Comparison of ENCODE assay signal across 9 cellular contexts in genomic region chr4:147760695-147761094, GRCh38. TPM values are rescaled to one million over a fixed set of nuclear protein-coding genes. Genes with fewer than 3 reads are reported as not detected.
DNase-seq lines count a peak whose midpoint lies in the region; ATAC-seq and TF ChIP-seq lines count a peak whose summit lies in the region.
"Had no signal": no experiment of that assay in that cellular context is flagged by ENCODE, and none has a peak within 500 bp of the region (broad histone marks: within the 10 kb centered on the region; RNA-seq: fewer than 3 reads in every experiment).

No MANE protein-coding gene starts in this region.

- DNase-seq in NCI-H345 treated with DMSO at 0.1 percent for 48 hours (lab: John Stamatoyannopoulos, UW; ENCODE audit: unreplicated experiment) (peak; percentile 7), T-helper 17 cell (no peak), ecto neural progenitor cell (ENCODE audit: low spot score) (no peak), glutamatergic neuron (no peak)

- peaks cover 4% of the 10 kb centered on the region for H3K36me3 Mint-ChIP-seq in T-helper 17 cell (ENCODE audit: low read depth)
- H3K36me3 Mint-ChIP-seq in glutamatergic neuron (ENCODE audit: unreplicated experiment), result no peaks in the 10 kb centered on the region

- H3K36me3 ChIP-seq in gastroesophageal sphincter, result no peaks in the 10 kb centered on the region

- H3K9me3 Mint-ChIP-seq in glutamatergic neuron (ENCODE audit: unreplicated experiment), result peaks cover 2% of the 10 kb centered on the region

- ATAC-seq in GM19351 (IDR thresholded peaks at IDR 0.05; ENCODE audit: unreplicated experiment) (peak; percentile 15), gastroesophageal sphincter (peak; percentile 61), T-helper 17 cell (no peak), HG03108 (IDR thresholded peaks at IDR 0.05; ENCODE audit: unreplicated experiment) (no peak)

- no peak overlapping the region for H3K27ac Mint-ChIP-seq in T-helper 17 cell
- no peak overlapping the region for H3K27ac Mint-ChIP-seq in glutamatergic neuron (ENCODE audit: unreplicated experiment)
- H3K27ac Mint-ChIP-seq: B cell had no signal

- TF ChIP-seq CTCF in 22Rv1 (IDR thresholded peaks at IDR 0.05) (no peak), gastroesophageal sphincter (IDR thresholded peaks at IDR 0.05) (peak in 1 of 4 experiments; percentile 21), glutamatergic neuron (IDR thresholded peaks at IDR 0.05; ENCODE audit: partially characterized antibody, unreplicated experiment) (no peak)

- H3K4me1 Mint-ChIP-seq in T-helper 17 cell (peaks cover 21% of the 10 kb centered on the region), glutamatergic neuron (ENCODE audit: low read depth, unreplicated experiment) (peaks cover 5% of the 10 kb centered on the region)
- H3K4me1 Mint-ChIP-seq: B cell had no signal

- no peak for TF ChIP-seq POLR2A in gastroesophageal sphincter (IDR thresholded peaks at IDR 0.05)

- H3K27me3 Mint-ChIP-seq in T-helper 17 cell, result no peaks in the 10 kb centered on the region
- peaks cover 1% of the 10 kb centered on the region for H3K27me3 Mint-ChIP-seq in glutamatergic neuron (ENCODE audit: unreplicated experiment)

- H3K27ac ChIP-seq in 22Rv1, result peak overlapping the region; percentile 76
- peak overlapping the region; percentile 32 to 82 (median 70) for H3K27ac ChIP-seq in gastroesophageal sphincter

- WGBS in gastroesophageal sphincter (ENCODE audit: low coverage in 1 of 2), 2 donors, result 20% methylated on average over 1 of the region's 1 CpG; no CpG with 5 or more reads in 1 of the 2 donors

- H3K4me1 ChIP-seq in gastroesophageal sphincter, result peaks cover 6 to 85% (median 17%) of the 10 kb centered on the region in 3 donors

- H3K4me3 Mint-ChIP-seq in T-helper 17 cell (no peak overlapping the region), glutamatergic neuron (ENCODE audit: unreplicated experiment) (no peak overlapping the region)
- H3K4me3 Mint-ChIP-seq: B cell had no signal

- H3K4me3 ChIP-seq in gastroesophageal sphincter, result no peak overlapping the region

- H3K27me3 ChIP-seq in gastroesophageal sphincter, result no peaks in the 10 kb centered on the region

- H3K9me3 ChIP-seq in gastroesophageal sphincter (no peaks in the 10 kb centered on the region), T-helper 17 cell (ENCODE audit: control insufficient read depth, low read length, poor library complexity, severe bottlenecking) (no peaks in the 10 kb centered on the region)

- TF ChIP-seq EP300 in gastroesophageal sphincter (IDR thresholded peaks at IDR 0.05), result no peak

RNA-seq across cellular contexts. Expression of gene ARHGAP10, which starts 28.8 kb away (rescaled TPM):
- 100 to 1,000 TPM; 153 to 404 (median 215) TPM for total RNA-seq in gastroesophageal sphincter
- 10 to 100 TPM; 14.6 to 23.3 TPM for total RNA-seq in T-helper 17 cell
- 19.7 TPM for total RNA-seq in glutamatergic neuron (ENCODE audit: unreplicated experiment)

Comparison
In these comparisons a context has a peak if more than half of its experiments do, and no peak if none do; other contexts are left out.
1. ATAC-seq: peak in GM19351 (single experiment) and gastroesophageal sphincter (single experiment); none in T-helper 17 cell (single experiment) and HG03108 (single experiment).